In genomic region chr7:154231732-154232131, GRCh38 we compare ENCODE assay signal across 13 cellular contexts.
DNase-seq lines count a peak whose midpoint lies in the region; ATAC-seq and TF ChIP-seq lines count a peak whose summit lies in the region.
"Had no signal": no experiment of that assay in that cellular context is flagged by ENCODE, and none has a peak within 500 bp of the region (broad histone marks: within the 10 kb centered on the region; RNA-seq: fewer than 3 reads in every experiment).

No MANE protein-coding gene starts in this region.

- WGBS in hepatocyte (ENCODE audit: low lambda C conversion rate, missing lambda C conversion rate), result 50% methylated on average over 6 of the region's 6 CpGs

- no peak overlapping the region for H3K4me2 ChIP-seq in hepatocyte

- H3K9me2 ChIP-seq in hepatocyte (replicated peaks; ENCODE audit: insufficient read depth), result no peaks in the 10 kb centered on the region

- CTCF ChIA-PET in Caco-2 (lab: Charles Lee) (no interaction called here), HEK293 (lab: Yijun Ruan, JAX) (no interaction called here)

- H3K79me2 ChIP-seq in hepatocyte, result no peaks in the 10 kb centered on the region

- no peak overlapping the region for H3K27ac Mint-ChIP-seq in Caco-2 (ENCODE audit: unreplicated experiment)
- H3K27ac Mint-ChIP-seq: activated naive CD8-positive, alpha-beta T cell treated with anti-CD3 and anti-CD28 coated beads for 36 hours had no signal

- H4K20me1 ChIP-seq in hepatocyte (ENCODE audit: insufficient read depth, poor library complexity, severe bottlenecking), result no peaks in the 10 kb centered on the region

- H3K4me1 Mint-ChIP-seq in Caco-2 (ENCODE audit: low read depth, unreplicated experiment), result no peaks in the 10 kb centered on the region
- H3K4me1 Mint-ChIP-seq: activated naive CD8-positive, alpha-beta T cell treated with anti-CD3 and anti-CD28 coated beads for 36 hours had no signal

- H3K27me3 ChIP-seq in Caco-2 (replicated peaks; ENCODE audit: control insufficient read depth, insufficient read depth, low read length) (no peaks in the 10 kb centered on the region), hepatocyte (no peaks in the 10 kb centered on the region), lower lobe of right lung (ENCODE audit: low read depth) (no peaks in the 10 kb centered on the region)

- POLR2A ChIA-PET in Caco-2 (lab: Charles Lee), result no interaction called here
- POLR2A ChIA-PET in HEK293 (lab: Yijun Ruan, JAX), result no interaction called here

- no peak overlapping the region for H3K4me3 ChIP-seq in Caco-2 (ENCODE audit: low read depth, low read length)
- H3K4me3 ChIP-seq in HEK293 (ENCODE audit: low read depth, low read length), result no peak overlapping the region
- H3K4me3 ChIP-seq in hepatocyte, result no peak overlapping the region
- H3K4me3 ChIP-seq in lower lobe of right lung, result no peak overlapping the region

- BruUV-seq in Caco-2 (replicated peaks; lab: Mats Ljungman, UMichigan), result no TSS peak

- H3K27ac ChIP-seq in HEK293 (ENCODE audit: extremely low read depth, low read depth, low read length) (no peak overlapping the region), hepatocyte (no peak overlapping the region), lower lobe of right lung (no peak overlapping the region)

- H3K36me3 Mint-ChIP-seq in Caco-2 (ENCODE audit: insufficient read depth, unreplicated experiment), result no peaks in the 10 kb centered on the region
- H3K36me3 Mint-ChIP-seq: activated naive CD8-positive, alpha-beta T cell treated with anti-CD3 and anti-CD28 coated beads for 36 hours had no signal

- H3K9me3 Mint-ChIP-seq in Caco-2 (ENCODE audit: unreplicated experiment), result no peaks in the 10 kb centered on the region

- no peak overlapping the region for H2AFZ ChIP-seq in hepatocyte

- no peak for TF ChIP-seq CTCF in Caco-2 (IDR thresholded peaks at IDR 0.05; ENCODE audit: insufficient read depth in 1 of 2, low read depth in 1 of 2, low read length in 1 of 2, severe bottlenecking in 1 of 2, unreplicated experiment in 1 of 2)
- TF ChIP-seq CTCF in HEK293 (tag by site-specific recombination; IDR thresholded peaks at IDR 0.05), result no peak
- no peak for TF ChIP-seq CTCF in hepatocyte (IDR thresholded peaks at IDR 0.05; ENCODE audit: poor library complexity)
- no peak for TF ChIP-seq CTCF in lower lobe of right lung (IDR thresholded peaks at IDR 0.05)

- H3K27me3 Mint-ChIP-seq in Caco-2 (ENCODE audit: insufficient read depth, unreplicated experiment), result peaks cover 3% of the 10 kb centered on the region
- H3K27me3 Mint-ChIP-seq: activated naive CD8-positive, alpha-beta T cell treated with anti-CD3 and anti-CD28 coated beads for 36 hours had no signal

- ATAC-seq in GM18502 (IDR thresholded peaks at IDR 0.05; ENCODE audit: poor library complexity, unreplicated experiment) (no peak), lower lobe of right lung (no peak), GM18868 (IDR thresholded peaks at IDR 0.05; ENCODE audit: unreplicated experiment) (no peak)

- no peak overlapping the region for H3K4me3 Mint-ChIP-seq in Caco-2 (ENCODE audit: unreplicated experiment)
- H3K4me3 Mint-ChIP-seq: activated naive CD8-positive, alpha-beta T cell treated with anti-CD3 and anti-CD28 coated beads for 36 hours had no signal

- H3K9me3 ChIP-seq in Caco-2 (no peaks in the 10 kb centered on the region), HEK293 (ENCODE audit: control insufficient read depth, insufficient read depth, low read depth, low read length) (no peaks in the 10 kb centered on the region), hepatocyte (ENCODE audit: low read depth) (no peaks in the 10 kb centered on the region), lower lobe of right lung (no peaks in the 10 kb centered on the region)

- H3K36me3 ChIP-seq in Caco-2 (ENCODE audit: control insufficient read depth, insufficient read depth, low read length) (no peaks in the 10 kb centered on the region), HEK293 (ENCODE audit: control insufficient read depth in 2 of 2, insufficient read depth in 1 of 2, low read length in 2 of 2) (no peaks in the 10 kb centered on the region), hepatocyte (replicated peaks; ENCODE audit: insufficient read depth, low read depth) (no peaks in the 10 kb centered on the region), lower lobe of right lung (no peaks in the 10 kb centered on the region)

- DNase-seq in Caco-2, result peak; percentile 28 to 41
- peak; percentile 41 for DNase-seq in RKO (ENCODE audit: low spot score)
- DNase-seq in hepatocyte (ENCODE audit: low spot score), result peak; percentile 38
- DNase-seq in lower lobe of right lung, result no peak
- no peak for DNase-seq in SIG-M5 treated with dmso at 0.1 percent for 504 hours (lab: John Stamatoyannopoulos, UW; ENCODE audit: unreplicated experiment)
- DNase-seq: activated CD4-positive, alpha-beta T cell treated with anti-CD3 and anti-CD28 coated beads for 1 hour; activated naive CD8-positive, alpha-beta T cell treated with anti-CD3 and anti-CD28 coated beads for 36 hours; head of caudate nucleus; NCI-H1105; SHP77 had no signal

- H3K4me1 ChIP-seq in Caco-2, result no peaks in the 10 kb centered on the region
- H3K4me1 ChIP-seq in HEK293 (ENCODE audit: control insufficient read depth, insufficient read depth, low read length), result no peaks in the 10 kb centered on the region
- no peaks in the 10 kb centered on the region for H3K4me1 ChIP-seq in hepatocyte (ENCODE audit: insufficient read depth)
- H3K4me1 ChIP-seq in lower lobe of right lung, result no peaks in the 10 kb centered on the region

- intact Hi-C loops in Caco-2 (cut with micrococcal nuclease; ENCODE audit: unreplicated experiment) (no loop called here), lower lobe of right lung (cut with DNase I) (no loop called here)

TF ChIP-seq in HEK293, 187 proteins besides CTCF, POLR2A, EP300 and RAD21:
- TF ChIP-seq ZNF544 (tag by site-specific recombination; IDR thresholded peaks at IDR 0.05), result no peak
- no peak for TF ChIP-seq ZNF629 (tag by site-specific recombination; IDR thresholded peaks at IDR 0.05)
- peak; percentile 93 for TF ChIP-seq REST (tag by site-specific recombination; IDR thresholded peaks at IDR 0.05)
TF ChIP-seq in HEK293: peak in this region for 1.

Comparison
In these comparisons a context has a peak if more than half of its experiments do, and no peak if none do; other contexts are left out.
1. DNase-seq: peak in Caco-2 (2 of 2), RKO (single experiment) and hepatocyte (single experiment); none in lower lobe of right lung (single experiment) and SIG-M5 treated with dmso at 0.1 percent for 504 hours (single experiment).